In the genomic region with DNA sequence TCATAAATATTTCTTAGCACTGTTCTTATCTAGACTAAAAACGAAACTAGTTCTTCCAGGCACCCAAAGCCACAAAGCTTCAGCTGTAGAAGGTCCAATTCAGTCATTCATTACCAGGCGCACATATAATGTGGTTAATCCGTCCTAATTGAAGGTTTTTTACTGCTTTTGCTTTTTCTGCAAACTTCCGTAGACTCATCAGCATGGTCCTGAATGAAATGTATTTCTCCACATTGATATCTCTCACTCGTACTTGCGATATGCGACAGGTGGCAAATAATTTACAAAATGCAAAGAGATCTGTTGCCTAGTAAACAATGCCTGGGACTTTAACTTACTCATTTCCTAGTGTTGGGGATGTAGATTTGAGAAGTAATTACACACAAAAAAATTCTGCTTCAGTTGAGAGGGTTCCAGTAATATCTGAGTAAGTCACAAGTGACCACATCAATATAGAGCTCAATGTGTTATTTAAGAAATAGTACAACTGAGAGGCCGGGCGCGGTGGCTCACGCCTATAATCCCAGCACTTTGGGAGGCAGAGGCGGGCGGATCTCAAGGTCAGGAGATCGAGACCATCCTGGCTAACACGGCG, we compare ENCODE assay signal across 7 cellular contexts.
DNase-seq lines count a peak whose midpoint lies in the region; ATAC-seq and TF ChIP-seq lines count a peak whose summit lies in the region.

No MANE protein-coding gene starts in this region.

- peak overlapping the region; percentile 79 for H3K4me2 ChIP-seq in SU-DHL-6 (ENCODE audit: low read depth, low read length, poor library complexity, severe bottlenecking)

- H3K9me2 ChIP-seq in SU-DHL-6 (replicated peaks; ENCODE audit: insufficient read depth, low read length): no peaks in the 10 kb centered on the region

- intact Hi-C loops in naive thymus-derived CD4-positive, alpha-beta T cell (cut with micrococcal nuclease): loop anchor here (1.0 to 2.0 kb wide), 6 partner anchors 8 to 75 kb away; a partner anchor contains a TSS

- peak overlapping the region; percentile 23 for H3K27ac ChIP-seq in SU-DHL-6 (ENCODE audit: low read depth, low read length)
- H3K27ac ChIP-seq in naive thymus-derived CD4-positive, alpha-beta T cell (ENCODE audit: low read depth, low read length): peak overlapping the region; percentile 70

- peaks cover 43 to 46% of the 10 kb centered on the region in 2 donors for H3K4me1 ChIP-seq in naive thymus-derived CD4-positive, alpha-beta T cell (ENCODE audit: control insufficient read depth in 2 of 2, insufficient read depth in 2 of 2, low read length in 2 of 2)

- peak overlapping the region; percentile 26 for H3K4me3 ChIP-seq in SU-DHL-6 (ENCODE audit: insufficient read depth, low read length, poor library complexity, severe bottlenecking)
- H3K4me3 ChIP-seq in naive thymus-derived CD4-positive, alpha-beta T cell (ENCODE audit: low read length): peak overlapping the region; percentile 58

- peak overlapping the region; percentile 76 to 100 (median 93) for H3K27ac Mint-ChIP-seq in naive thymus-derived CD4-positive, alpha-beta T cell

- H3K9me3 ChIP-seq in SU-DHL-6 (ENCODE audit: insufficient read depth, low read length): no peaks in the 10 kb centered on the region
- no peaks in the 10 kb centered on the region for H3K9me3 ChIP-seq in naive thymus-derived CD4-positive, alpha-beta T cell (ENCODE audit: control insufficient read depth in 2 of 3, low read length in 3 of 3)

- CTCF ChIA-PET in naive thymus-derived CD4-positive, alpha-beta T cell (lab: Charles Lee): interaction anchor here (0.8 to 1.2 kb wide), 8 partner anchors 10 to 1022 kb away, joined by 3 to 7 read pairs (median 3); no protein-coding TSS in a partner anchor

- H3K9ac ChIP-seq in SU-DHL-6 (ENCODE audit: low read length): peak overlapping the region; percentile 28

- POLR2A ChIA-PET in naive thymus-derived CD4-positive, alpha-beta T cell (lab: Charles Lee): interaction anchor here (0.8 to 2.9 kb wide), 21 partner anchors 8 to 1011 kb away, joined by 3 to 48 read pairs (median 4); a partner anchor contains a TSS

- peaks cover 52 to 91% (median 85%) of the 10 kb centered on the region in 7 donors for H3K4me1 Mint-ChIP-seq in naive thymus-derived CD4-positive, alpha-beta T cell

- peak overlapping the region; percentile 72 to 92 (median 86) for H3K4me3 Mint-ChIP-seq in naive thymus-derived CD4-positive, alpha-beta T cell

- peak overlapping the region; percentile 66 for H2AFZ ChIP-seq in SU-DHL-6 (ENCODE audit: low read depth, low read length, severe bottlenecking)

- no peaks in the 10 kb centered on the region for H3K9me3 Mint-ChIP-seq in naive thymus-derived CD4-positive, alpha-beta T cell

- ATAC-seq in GM19324 (IDR thresholded peaks at IDR 0.05; ENCODE audit: low FRiP score, unreplicated experiment): peak; percentile 60
- ATAC-seq in HG02943 (IDR thresholded peaks at IDR 0.05; ENCODE audit: low read depth, unreplicated experiment): peak; percentile 61
- ATAC-seq in naive thymus-derived CD4-positive, alpha-beta T cell: peak; percentile 70

- TF ChIP-seq CTCF in SU-DHL-6 (IDR thresholded peaks at IDR 0.05; ENCODE audit: insufficient read depth, low read length, poor library complexity, severe bottlenecking): no peak

- peak in 6 of 9 donors; percentile 44 to 63 (median 51) for DNase-seq in naive thymus-derived CD4-positive, alpha-beta T cell
- DNase-seq in NCI-H226 (no peak), NCI-H187 treated with DMSO at 0.1 percent for 48 hours (lab: John Stamatoyannopoulos, UW) (no peak), SK-N-DZ (ENCODE audit: low spot score) (no peak)

- H3K36me3 Mint-ChIP-seq in naive thymus-derived CD4-positive, alpha-beta T cell: peaks cover 0 to 11% (median 0%) of the 10 kb centered on the region in 5 donors

- no peaks in the 10 kb centered on the region for H4K20me1 ChIP-seq in SU-DHL-6 (ENCODE audit: low read depth, low read length)

- H3F3A ChIP-seq in SU-DHL-6 (ENCODE audit: insufficient read depth): peaks cover 36% of the 10 kb centered on the region

- H3K79me2 ChIP-seq in SU-DHL-6 (ENCODE audit: insufficient read depth, low read length): no peaks in the 10 kb centered on the region

- H3K36me3 ChIP-seq in SU-DHL-6 (ENCODE audit: low read length): no peaks in the 10 kb centered on the region
- H3K36me3 ChIP-seq in naive thymus-derived CD4-positive, alpha-beta T cell (ENCODE audit: control insufficient read depth in 2 of 3, insufficient read depth in 3 of 3, low read length in 3 of 3): no peaks in the 10 kb centered on the region

- no peaks in the 10 kb centered on the region for H3K27me3 Mint-ChIP-seq in naive thymus-derived CD4-positive, alpha-beta T cell

- no peaks in the 10 kb centered on the region for H3K27me3 ChIP-seq in SU-DHL-6 (ENCODE audit: low read length)
- no peaks in the 10 kb centered on the region for H3K27me3 ChIP-seq in naive thymus-derived CD4-positive, alpha-beta T cell (ENCODE audit: control insufficient read depth in 2 of 2, insufficient read depth in 2 of 2, low read length in 2 of 2)

Comparison
In these comparisons a context has a peak if more than half of its experiments do, and no peak if none do; other contexts are left out.
1. DNase-seq: peak in naive thymus-derived CD4-positive, alpha-beta T cell (6 of 9); none in NCI-H226 (single experiment), NCI-H187 treated with DMSO at 0.1 percent for 48 hours (single experiment) and SK-N-DZ (single experiment).
2. Peak in every context shown above with its lines, with median percentiles within 50 percentile points of each other: ATAC-seq.